In the genomic region with DNA sequence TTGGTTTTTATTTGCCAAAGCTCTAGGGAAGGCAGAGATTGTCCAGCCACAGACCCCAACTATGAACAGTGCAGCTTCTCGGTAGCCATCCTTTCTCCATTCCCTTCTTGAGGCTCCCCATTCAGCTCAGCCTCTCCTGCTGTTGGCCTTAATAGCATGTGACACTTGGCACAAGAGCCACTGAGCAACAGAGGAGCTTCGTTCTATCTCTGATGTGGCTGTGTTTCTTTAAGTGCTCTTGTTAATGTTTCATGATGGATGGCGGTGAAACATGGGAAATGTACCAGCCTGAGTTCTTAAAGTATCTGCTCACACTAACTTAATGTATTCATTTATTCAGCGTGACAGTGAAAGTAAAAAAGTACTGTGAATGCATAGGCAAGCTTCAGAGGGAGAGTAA, we compare ENCODE assay signal across 1 cellular context.
TF ChIP-seq lines count a peak whose summit lies in the region.

No MANE protein-coding gene starts in this region.

TF ChIP-seq in GM23338, 12 proteins besides CTCF, POLR2A, EP300 and RAD21 (continued from another document):
- TF ChIP-seq, protein P1, sequence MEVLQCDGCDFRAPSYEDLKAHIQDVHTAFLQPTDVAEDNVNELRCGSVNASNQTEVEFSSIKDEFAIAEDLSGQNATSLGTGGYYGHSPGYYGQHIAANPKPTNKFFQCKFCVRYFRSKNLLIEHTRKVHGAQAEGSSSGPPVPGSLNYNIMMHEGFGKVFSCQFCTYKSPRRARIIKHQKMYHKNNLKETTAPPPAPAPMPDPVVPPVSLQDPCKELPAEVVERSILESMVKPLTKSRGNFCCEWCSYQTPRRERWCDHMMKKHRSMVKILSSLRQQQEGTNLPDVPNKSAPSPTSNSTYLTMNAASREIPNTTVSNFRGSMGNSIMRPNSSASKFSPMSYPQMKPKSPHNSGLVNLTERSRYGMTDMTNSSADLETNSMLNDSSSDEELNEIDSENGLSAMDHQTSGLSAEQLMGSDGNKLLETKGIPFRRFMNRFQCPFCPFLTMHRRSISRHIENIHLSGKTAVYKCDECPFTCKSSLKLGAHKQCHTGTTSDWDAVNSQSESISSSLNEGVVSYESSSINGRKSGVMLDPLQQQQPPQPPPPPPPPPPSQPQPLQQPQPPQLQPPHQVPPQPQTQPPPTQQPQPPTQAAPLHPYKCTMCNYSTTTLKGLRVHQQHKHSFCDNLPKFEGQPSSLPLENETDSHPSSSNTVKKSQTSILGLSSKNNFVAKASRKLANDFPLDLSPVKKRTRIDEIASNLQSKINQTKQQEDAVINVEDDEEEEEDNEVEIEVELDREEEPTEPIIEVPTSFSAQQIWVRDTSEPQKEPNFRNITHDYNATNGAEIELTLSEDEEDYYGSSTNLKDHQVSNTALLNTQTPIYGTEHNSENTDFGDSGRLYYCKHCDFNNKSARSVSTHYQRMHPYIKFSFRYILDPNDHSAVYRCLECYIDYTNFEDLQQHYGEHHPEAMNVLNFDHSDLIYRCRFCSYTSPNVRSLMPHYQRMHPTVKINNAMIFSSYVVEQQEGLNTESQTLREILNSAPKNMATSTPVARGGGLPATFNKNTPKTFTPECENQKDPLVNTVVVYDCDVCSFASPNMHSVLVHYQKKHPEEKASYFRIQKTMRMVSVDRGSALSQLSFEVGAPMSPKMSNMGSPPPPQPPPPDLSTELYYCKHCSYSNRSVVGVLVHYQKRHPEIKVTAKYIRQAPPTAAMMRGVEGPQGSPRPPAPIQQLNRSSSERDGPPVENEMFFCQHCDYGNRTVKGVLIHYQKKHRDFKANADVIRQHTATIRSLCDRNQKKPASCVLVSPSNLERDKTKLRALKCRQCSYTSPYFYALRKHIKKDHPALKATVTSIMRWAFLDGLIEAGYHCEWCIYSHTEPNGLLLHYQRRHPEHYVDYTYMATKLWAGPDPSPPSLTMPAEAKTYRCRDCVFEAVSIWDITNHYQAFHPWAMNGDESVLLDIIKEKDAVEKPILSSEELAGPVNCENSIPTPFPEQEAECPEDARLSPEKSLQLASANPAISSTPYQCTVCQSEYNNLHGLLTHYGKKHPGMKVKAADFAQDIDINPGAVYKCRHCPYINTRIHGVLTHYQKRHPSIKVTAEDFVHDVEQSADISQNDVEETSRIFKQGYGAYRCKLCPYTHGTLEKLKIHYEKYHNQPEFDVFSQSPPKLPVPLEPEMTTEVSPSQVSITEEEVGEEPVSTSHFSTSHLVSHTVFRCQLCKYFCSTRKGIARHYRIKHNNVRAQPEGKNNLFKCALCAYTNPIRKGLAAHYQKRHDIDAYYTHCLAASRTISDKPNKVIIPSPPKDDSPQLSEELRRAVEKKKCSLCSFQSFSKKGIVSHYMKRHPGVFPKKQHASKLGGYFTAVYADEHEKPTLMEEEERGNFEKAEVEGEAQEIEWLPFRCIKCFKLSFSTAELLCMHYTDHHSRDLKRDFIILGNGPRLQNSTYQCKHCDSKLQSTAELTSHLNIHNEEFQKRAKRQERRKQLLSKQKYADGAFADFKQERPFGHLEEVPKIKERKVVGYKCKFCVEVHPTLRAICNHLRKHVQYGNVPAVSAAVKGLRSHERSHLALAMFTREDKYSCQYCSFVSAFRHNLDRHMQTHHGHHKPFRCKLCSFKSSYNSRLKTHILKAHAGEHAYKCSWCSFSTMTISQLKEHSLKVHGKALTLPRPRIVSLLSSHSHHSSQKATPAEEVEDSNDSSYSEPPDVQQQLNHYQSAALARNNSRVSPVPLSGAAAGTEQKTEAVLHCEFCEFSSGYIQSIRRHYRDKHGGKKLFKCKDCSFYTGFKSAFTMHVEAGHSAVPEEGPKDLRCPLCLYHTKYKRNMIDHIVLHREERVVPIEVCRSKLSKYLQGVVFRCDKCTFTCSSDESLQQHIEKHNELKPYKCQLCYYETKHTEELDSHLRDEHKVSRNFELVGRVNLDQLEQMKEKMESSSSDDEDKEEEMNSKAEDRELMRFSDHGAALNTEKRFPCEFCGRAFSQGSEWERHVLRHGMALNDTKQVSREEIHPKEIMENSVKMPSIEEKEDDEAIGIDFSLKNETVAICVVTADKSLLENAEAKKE (CRISPR knock-in tag; IDR thresholded peaks at IDR 0.05): no peak
- TF ChIP-seq CREB1 (CRISPR knock-in tag; IDR thresholded peaks at IDR 0.05; ENCODE audit: low read depth) (no peak), JUNB (IDR thresholded peaks at IDR 0.05; ENCODE audit: unreplicated experiment) (no peak)
- TF ChIP-seq, protein P2, sequence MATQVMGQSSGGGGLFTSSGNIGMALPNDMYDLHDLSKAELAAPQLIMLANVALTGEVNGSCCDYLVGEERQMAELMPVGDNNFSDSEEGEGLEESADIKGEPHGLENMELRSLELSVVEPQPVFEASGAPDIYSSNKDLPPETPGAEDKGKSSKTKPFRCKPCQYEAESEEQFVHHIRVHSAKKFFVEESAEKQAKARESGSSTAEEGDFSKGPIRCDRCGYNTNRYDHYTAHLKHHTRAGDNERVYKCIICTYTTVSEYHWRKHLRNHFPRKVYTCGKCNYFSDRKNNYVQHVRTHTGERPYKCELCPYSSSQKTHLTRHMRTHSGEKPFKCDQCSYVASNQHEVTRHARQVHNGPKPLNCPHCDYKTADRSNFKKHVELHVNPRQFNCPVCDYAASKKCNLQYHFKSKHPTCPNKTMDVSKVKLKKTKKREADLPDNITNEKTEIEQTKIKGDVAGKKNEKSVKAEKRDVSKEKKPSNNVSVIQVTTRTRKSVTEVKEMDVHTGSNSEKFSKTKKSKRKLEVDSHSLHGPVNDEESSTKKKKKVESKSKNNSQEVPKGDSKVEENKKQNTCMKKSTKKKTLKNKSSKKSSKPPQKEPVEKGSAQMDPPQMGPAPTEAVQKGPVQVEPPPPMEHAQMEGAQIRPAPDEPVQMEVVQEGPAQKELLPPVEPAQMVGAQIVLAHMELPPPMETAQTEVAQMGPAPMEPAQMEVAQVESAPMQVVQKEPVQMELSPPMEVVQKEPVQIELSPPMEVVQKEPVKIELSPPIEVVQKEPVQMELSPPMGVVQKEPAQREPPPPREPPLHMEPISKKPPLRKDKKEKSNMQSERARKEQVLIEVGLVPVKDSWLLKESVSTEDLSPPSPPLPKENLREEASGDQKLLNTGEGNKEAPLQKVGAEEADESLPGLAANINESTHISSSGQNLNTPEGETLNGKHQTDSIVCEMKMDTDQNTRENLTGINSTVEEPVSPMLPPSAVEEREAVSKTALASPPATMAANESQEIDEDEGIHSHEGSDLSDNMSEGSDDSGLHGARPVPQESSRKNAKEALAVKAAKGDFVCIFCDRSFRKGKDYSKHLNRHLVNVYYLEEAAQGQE (IDR thresholded peaks at IDR 0.05; ENCODE audit: unreplicated experiment): no peak
TF ChIP-seq in GM23338: peak in this region for 0.
